Comparison of ENCODE assay signal across 17 cellular contexts in genomic region chr1:10736623-10737267, GRCh38. TPM values are rescaled to one million over a fixed set of nuclear protein-coding genes. Genes with fewer than 3 reads are reported as not detected.
DNase-seq lines count a peak whose midpoint lies in the region; ATAC-seq, FAIRE-seq and TF ChIP-seq lines count a peak whose summit lies in the region.
"Had no signal": no experiment of that assay in that cellular context is flagged by ENCODE, and none has a peak within 500 bp of the region (broad histone marks: within the 10 kb centered on the region; RNA-seq: fewer than 3 reads in every experiment).

No MANE protein-coding gene starts in this region.

- H3K27ac ChIP-seq in colonic mucosa: peak overlapping the region; percentile 17
- H3K27ac ChIP-seq in vagina: peak overlapping the region; percentile 24
- H3K27ac ChIP-seq: A549 had no signal

- H3K4me1 ChIP-seq in colonic mucosa: peaks cover 11% of the 10 kb centered on the region
- peaks cover 35% of the 10 kb centered on the region for H3K4me1 ChIP-seq in vagina

- H3K36me3 ChIP-seq in colonic mucosa: no peaks in the 10 kb centered on the region
- H3K36me3 ChIP-seq in vagina: no peaks in the 10 kb centered on the region

- H3K9me3 ChIP-seq in colonic mucosa (no peaks in the 10 kb centered on the region), vagina (no peaks in the 10 kb centered on the region)
- H3K9me3 ChIP-seq: A549 had no signal

- DNase-seq in NCI-H345 (lab: John Stamatoyannopoulos, UW) (peak; percentile 58), NCI-H345 treated with DMSO at 0.1 percent for 48 hours (lab: John Stamatoyannopoulos, UW; ENCODE audit: unreplicated experiment) (no peak), colonic mucosa (no peak), myocyte (ENCODE audit: low read depth) (peak; percentile 75), vagina (ENCODE audit: extremely low spot score in 2 of 2) (no peak), GM19239 (ENCODE audit: insufficient read length, low spot score) (no peak), cerebellar cortex (ENCODE audit: low spot score) (no peak)
- DNase-seq: activated CD4-positive, alpha-beta T cell treated with anti-CD3 and anti-CD28 coated beads for 36 hours; activated T-cell treated with anti-CD3 and anti-CD28 coated beads for 4 hours; CD8-positive, alpha-beta memory T cell; H7; immature natural killer cell; IMR-90; midbrain had no signal

- no peak overlapping the region for H3K4me3 ChIP-seq in colonic mucosa
- H3K4me3 ChIP-seq in vagina: no peak overlapping the region
- H3K4me3 ChIP-seq: A549 had no signal

- intact Hi-C loops in colonic mucosa (cut with DNase I): no loop called here
- intact Hi-C loops in vagina (cut with DNase I): no loop called here

- no peak overlapping the region for H3K9ac ChIP-seq in colonic mucosa (ENCODE audit: low read depth in 2 of 2, low read length in 2 of 2)

- H3K27me3 ChIP-seq in colonic mucosa (no peaks in the 10 kb centered on the region), vagina (no peaks in the 10 kb centered on the region)

- no peak for ATAC-seq in HG02981 (IDR thresholded peaks at IDR 0.05; ENCODE audit: unreplicated experiment)
- ATAC-seq: A549; activated CD4-positive, alpha-beta T cell treated with anti-CD3 and anti-CD28 coated beads for 36 hours had no signal

- no peak for TF ChIP-seq CTCF in colonic mucosa (IDR thresholded peaks at IDR 0.05)
- no peak for TF ChIP-seq CTCF in vagina (IDR thresholded peaks at IDR 0.05)

- FAIRE-seq in GM19239 (lab: Jason Lieb, UNC): no peak
- FAIRE-seq: A549, frontal cortex had no signal

- TF ChIP-seq POLR2A in vagina (IDR thresholded peaks at IDR 0.05): no peak

RNA-seq across cellular contexts. Expression of gene CASZ1, which starts 59.7 kb away (rescaled TPM):
- 10 to 100 TPM; 45.0 to 56.0 TPM for total RNA-seq in colonic mucosa
- 11.6 and 20.8 TPM in 2 replicates for total RNA-seq in myocyte
- 8.6 TPM for polyA plus RNA-seq in myocyte (2012)
- 30.7 TPM for total RNA-seq in vagina

Comparison
In these comparisons a context has a peak if more than half of its experiments do, and no peak if none do; other contexts are left out.
1. DNase-seq: peak in NCI-H345 (single experiment) and myocyte (single experiment); none in NCI-H345 treated with DMSO at 0.1 percent for 48 hours (single experiment), colonic mucosa (single experiment), vagina (0 of 2), GM19239 (single experiment) and cerebellar cortex (single experiment).